In the genomic region with DNA sequence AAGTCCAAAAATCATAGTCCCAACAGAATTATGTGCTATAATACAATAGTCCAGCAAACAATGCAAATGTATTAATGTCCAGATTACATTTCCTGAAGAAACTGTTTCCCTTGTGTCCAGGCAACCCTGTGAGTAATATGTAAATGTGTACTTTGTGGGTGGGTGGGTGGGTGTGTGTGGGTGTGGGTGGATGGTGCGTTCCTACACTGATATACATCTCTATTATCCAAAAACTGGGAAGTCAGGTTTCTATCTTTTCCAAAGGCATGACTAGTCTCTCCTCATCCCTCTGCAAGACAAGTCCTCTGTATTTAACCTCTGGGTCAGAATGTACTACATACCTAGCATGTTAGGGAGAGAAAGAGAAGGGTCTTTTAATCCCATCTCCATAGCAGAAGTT, we compare ENCODE assay signal across 24 cellular contexts.
DNase-seq lines count a peak whose midpoint lies in the region; ATAC-seq, FAIRE-seq and TF ChIP-seq lines count a peak whose summit lies in the region.
"Had no signal": no experiment of that assay in that cellular context is flagged by ENCODE, and none has a peak within 500 bp of the region (broad histone marks: within the 10 kb centered on the region; RNA-seq: fewer than 3 reads in every experiment).

No MANE protein-coding gene starts in this region.

- H4K20me1 ChIP-seq in astrocyte (ENCODE audit: insufficient read depth, low read length) = no peaks in the 10 kb centered on the region

- no peaks in the 10 kb centered on the region for H3K27me3 Mint-ChIP-seq in astrocyte (ENCODE audit: low read depth, unreplicated experiment)

- TF ChIP-seq CTCF in astrocyte (IDR thresholded peaks at IDR 0.05; ENCODE audit: insufficient read depth, low read depth, low read length) (no peak), fibroblast of mammary gland (conservative IDR thresholded peaks at IDR 0.05; ENCODE audit: control insufficient read depth, insufficient read depth, low read depth, low read length) (no peak), upper lobe of right lung (IDR thresholded peaks at IDR 0.05) (no peak)

- no peak for FAIRE-seq in astrocyte (lab: Jason Lieb, UNC)
- FAIRE-seq: HTR-8/SVneo had no signal

- no peak overlapping the region for H3K27ac Mint-ChIP-seq in astrocyte (ENCODE audit: unreplicated experiment)
- H3K27ac Mint-ChIP-seq: activated naive CD4-positive, alpha-beta T cell treated with anti-CD3 and anti-CD28 coated beads, Interleukin-2, amount 50 U/mL, for 72 hours; natural killer cell had no signal

- H2AFZ ChIP-seq in astrocyte (ENCODE audit: low read depth, low read length) = no peak overlapping the region

- no peaks in the 10 kb centered on the region for H3K9me3 Mint-ChIP-seq in astrocyte (ENCODE audit: unreplicated experiment)
- H3K9me3 Mint-ChIP-seq: activated naive CD4-positive, alpha-beta T cell treated with anti-CD3 and anti-CD28 coated beads, Interleukin-2, amount 50 U/mL, for 72 hours; natural killer cell had no signal

- no peak for ATAC-seq in upper lobe of right lung
- ATAC-seq: activated CD4-positive, CD25-positive, alpha-beta regulatory T cell treated with anti-CD3 and anti-CD28 coated beads, Interleukin-2, amount 50 U/mL, for 24 hours; activated naive CD4-positive, alpha-beta T cell treated with anti-CD3 and anti-CD28 coated beads, Interleukin-2, amount 50 U/mL, for 72 hours; natural killer cell; pancreas; sciatic nerve had no signal

- H3K9ac ChIP-seq in astrocyte (ENCODE audit: low read length) = no peak overlapping the region
- H3K9ac ChIP-seq: SK-N-SH had no signal

- H3K4me1 ChIP-seq in astrocyte (ENCODE audit: insufficient read depth, low read length) (peaks cover 7% of the 10 kb centered on the region), upper lobe of right lung (no peaks in the 10 kb centered on the region)
- H3K4me1 ChIP-seq: esophagus squamous epithelium, pancreas had no signal

- H3K79me2 ChIP-seq in astrocyte (ENCODE audit: insufficient read depth, low read length) = no peaks in the 10 kb centered on the region

- DNase-seq in HPDE6-E6E7 (ENCODE audit: extremely low spot score) = peak; percentile 1
- peak; percentile 2 for DNase-seq in astrocyte (ENCODE audit: low read depth)
- DNase-seq in fibroblast of mammary gland (ENCODE audit: low read depth) = peak; percentile 40
- peak; percentile 10 for DNase-seq in renal cortical epithelial cell (ENCODE audit: low read depth)
- no peak for DNase-seq in SHP77 (lab: John Stamatoyannopoulos, UW)
- DNase-seq in NCI-H146 treated with DMSO at 0.1 percent for 48 hours (lab: John Stamatoyannopoulos, UW; ENCODE audit: unreplicated experiment) = no peak
- DNase-seq in RKO (ENCODE audit: low spot score) = no peak
- DNase-seq in upper lobe of right lung = no peak
- DNase-seq: AML-193; esophagus squamous epithelium; GOT3; Karpas-422; natural killer cell; NCI-H1105; NCI-H524; pancreas; SK-N-SH; stimulated activated CD4-positive, alpha-beta T cell treated with anti-CD3 and anti-CD28 coated beads, Interleukin-2, amount 100 ng/mL, for 24 hours; stimulated activated naive CD4-positive, alpha-beta T cell treated with Interleukin-2 at 50 U/mL for 16 hours; tibial artery had no signal

- no peaks in the 10 kb centered on the region for H3K9me3 ChIP-seq in astrocyte (ENCODE audit: insufficient read depth, low read depth, low read length)
- no peaks in the 10 kb centered on the region for H3K9me3 ChIP-seq in upper lobe of right lung
- H3K9me3 ChIP-seq: esophagus squamous epithelium, pancreas, SK-N-SH, tibial artery had no signal

- peaks cover 3% of the 10 kb centered on the region for H3K36me3 ChIP-seq in astrocyte (ENCODE audit: insufficient read depth, low read length)
- peaks cover 9% of the 10 kb centered on the region for H3K36me3 ChIP-seq in upper lobe of right lung

- H3K36me3 Mint-ChIP-seq in astrocyte (ENCODE audit: low read depth, unreplicated experiment) = peaks cover 3% of the 10 kb centered on the region

- no peak overlapping the region for H3K4me2 ChIP-seq in astrocyte (ENCODE audit: low read length)
- H3K4me2 ChIP-seq: SK-N-SH had no signal

- H3K27ac ChIP-seq in astrocyte (ENCODE audit: low read depth, low read length) (peak overlapping the region; percentile 1), upper lobe of right lung (no peak overlapping the region)
- H3K27ac ChIP-seq: esophagus squamous epithelium, pancreas had no signal

- no peaks in the 10 kb centered on the region for H3K27me3 ChIP-seq in astrocyte (ENCODE audit: insufficient read depth, low read length)
- no peaks in the 10 kb centered on the region for H3K27me3 ChIP-seq in upper lobe of right lung
- H3K27me3 ChIP-seq: esophagus squamous epithelium, pancreas, tibial artery had no signal

- peaks cover 15% of the 10 kb centered on the region for H3K4me1 Mint-ChIP-seq in astrocyte (ENCODE audit: low read depth, unreplicated experiment)
- H3K4me1 Mint-ChIP-seq: natural killer cell had no signal

- no peak overlapping the region for H3K4me3 Mint-ChIP-seq in astrocyte (ENCODE audit: unreplicated experiment)
- H3K4me3 Mint-ChIP-seq: natural killer cell had no signal

- H3K4me3 ChIP-seq in astrocyte (ENCODE audit: insufficient read depth, low read depth, low read length) = no peak overlapping the region
- H3K4me3 ChIP-seq in fibroblast of mammary gland (ENCODE audit: control insufficient read depth, low read depth, low read length) = no peak overlapping the region
- H3K4me3 ChIP-seq in upper lobe of right lung = no peak overlapping the region
- H3K4me3 ChIP-seq: esophagus squamous epithelium, pancreas, tibial artery had no signal

- intact Hi-C loops in upper lobe of right lung (cut with DNase I) = no loop called here

Comparison
In these comparisons a context has a peak if more than half of its experiments do, and no peak if none do; other contexts are left out.
1. DNase-seq: peak in HPDE6-E6E7 (single experiment), astrocyte (single experiment), fibroblast of mammary gland (single experiment) and renal cortical epithelial cell (single experiment); none in SHP77 (0 of 2), NCI-H146 treated with DMSO at 0.1 percent for 48 hours (single experiment), RKO (single experiment) and upper lobe of right lung (single experiment).